ENCODE assay signal across 16 cellular contexts in the genomic region with DNA sequence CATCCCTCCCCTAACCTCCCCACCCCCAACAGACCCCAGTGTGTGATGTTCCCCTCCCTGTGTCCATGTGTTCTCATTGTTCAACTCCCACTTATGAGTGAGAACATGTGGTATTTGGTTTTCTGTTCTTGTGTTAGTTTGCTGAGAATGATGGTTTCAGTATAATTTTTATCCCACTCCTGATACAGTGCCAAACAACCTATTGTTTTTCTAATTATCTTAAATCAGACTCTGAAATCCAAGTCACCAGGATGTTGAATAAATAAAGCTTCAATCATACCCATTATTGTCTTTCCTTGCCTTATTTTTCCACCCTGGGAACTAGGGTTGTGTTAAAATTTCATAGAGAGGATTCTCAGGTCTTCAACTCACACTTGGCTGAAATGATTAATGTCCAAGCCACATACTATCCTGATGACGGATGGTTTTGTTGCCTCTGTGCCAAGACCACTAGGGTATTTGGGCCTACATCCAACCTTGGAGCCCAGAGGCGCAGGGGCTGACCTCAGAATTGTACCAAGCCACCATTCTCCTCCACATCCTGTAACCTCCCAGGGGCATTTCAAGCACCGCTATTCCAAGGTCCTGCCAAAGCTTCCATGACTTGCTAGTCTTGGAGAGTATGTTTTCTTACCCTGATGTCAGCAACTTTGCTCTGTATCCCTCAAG.
A peak's percentile ranks its signal among the peaks of the same experiment; 100 is the strongest.
DNase-seq lines count a peak whose midpoint lies in the region; ATAC-seq, FAIRE-seq and TF ChIP-seq lines count a peak whose summit lies in the region.
"Had no signal": no experiment of that assay in that cellular context is flagged by ENCODE, and none has a peak within 500 bp of the region (broad histone marks: within the 10 kb centered on the region; RNA-seq: fewer than 3 reads in every experiment).

No MANE protein-coding gene starts in this region.

- H3K27ac ChIP-seq in neuronal stem cell (replicated peaks; ENCODE audit: low read length) (no peak overlapping the region), upper lobe of right lung (no peak overlapping the region)
- H3K27ac ChIP-seq: BLaER1, KMS-11, RWPE1, thyroid gland had no signal

- ATAC-seq in HG02571 (IDR thresholded peaks at IDR 0.05; ENCODE audit: unreplicated experiment) (no peak), upper lobe of right lung (no peak)
- ATAC-seq: left lung had no signal

- H3K4me1 ChIP-seq in neuronal stem cell (ENCODE audit: control insufficient read depth in 2 of 2, insufficient read depth in 1 of 2, low read depth in 1 of 2, low read length in 2 of 2): peaks cover 0 to 6% of the 10 kb centered on the region in 2 donors
- no peaks in the 10 kb centered on the region for H3K4me1 ChIP-seq in upper lobe of right lung
- H3K4me1 ChIP-seq: BLaER1, left lung, thyroid gland had no signal

- no peak for TF ChIP-seq CTCF in fibroblast of mammary gland (conservative IDR thresholded peaks at IDR 0.05; ENCODE audit: control insufficient read depth, insufficient read depth, low read depth, low read length)
- TF ChIP-seq CTCF in upper lobe of right lung (IDR thresholded peaks at IDR 0.05): no peak
- no peak for TF ChIP-seq CTCF in CD14-positive monocyte (IDR thresholded peaks at IDR 0.05)

- no peak overlapping the region for H3K27ac Mint-ChIP-seq in CD14-positive monocyte

- no peak overlapping the region for H2AK5ac ChIP-seq in neuronal stem cell (ENCODE audit: low read depth, low read length)

- H3K9me3 ChIP-seq in neuronal stem cell (replicated peaks in 1 of 2; ENCODE audit: control insufficient read depth in 2 of 2, insufficient read depth in 1 of 2, low read depth in 1 of 2, low read length in 2 of 2) (peaks cover 0 to 2% of the 10 kb centered on the region in 2 donors), upper lobe of right lung (no peaks in the 10 kb centered on the region)
- H3K9me3 ChIP-seq: BLaER1, esophagus squamous epithelium, left lung, thyroid gland had no signal

- intact Hi-C loops in upper lobe of right lung (cut with DNase I) (no loop called here), CD14-positive monocyte (cut with micrococcal nuclease) (no loop called here)

- no peak overlapping the region for H3K4me2 ChIP-seq in neuronal stem cell (ENCODE audit: insufficient read depth, low read length, poor library complexity, severe bottlenecking)
- H3K4me2 ChIP-seq: BLaER1, KMS-11 had no signal

- DNase-seq in Daoy (ENCODE audit: low read depth) (peak; percentile 83), RCC 7860 (ENCODE audit: low spot score) (peak; percentile 89), fibroblast of mammary gland (ENCODE audit: low read depth) (peak; percentile 95), neuronal stem cell (ENCODE audit: low spot score) (no peak), NCI-H187 treated with DMSO at 0.1 percent for 48 hours (lab: John Stamatoyannopoulos, UW) (no peak), upper lobe of right lung (no peak), CD14-positive monocyte (ENCODE audit: low spot score) (no peak)
- DNase-seq: amniotic stem cell, esophagus squamous epithelium, GF-D8, left lung, thyroid gland had no signal

- H3K23ac ChIP-seq in neuronal stem cell (ENCODE audit: low read depth, low read length, poor library complexity): no peak overlapping the region

- no CpG with 5 or more reads among the region's 3 CpGs for WGBS in neuronal stem cell (ENCODE audit: extremely low coverage in 2 of 2, insufficient read length in 2 of 2, insufficient replicate concordance in 1 of 2), 2 donors

- no peak overlapping the region for H2BK5ac ChIP-seq in neuronal stem cell (ENCODE audit: low read length)

- H3K36me3 Mint-ChIP-seq in CD14-positive monocyte: peaks cover 0 to 3% of the 10 kb centered on the region in 2 donors

- H3K4me3 Mint-ChIP-seq in CD14-positive monocyte: no peak overlapping the region

- H3K4ac ChIP-seq in neuronal stem cell (ENCODE audit: low read length): no peak overlapping the region

- no peak overlapping the region for H2BK12ac ChIP-seq in neuronal stem cell (ENCODE audit: low read length)

- H3K27me3 ChIP-seq in neuronal stem cell (ENCODE audit: control insufficient read depth in 3 of 3, insufficient read depth in 3 of 3, low read depth in 1 of 3, low read length in 3 of 3) (no peaks in the 10 kb centered on the region), upper lobe of right lung (no peaks in the 10 kb centered on the region)
- H3K27me3 ChIP-seq: BLaER1, esophagus squamous epithelium, left lung, thyroid gland had no signal

- H3K14ac ChIP-seq in neuronal stem cell (ENCODE audit: low read length): peak overlapping the region; percentile 21

- no peak overlapping the region for H4K8ac ChIP-seq in neuronal stem cell (ENCODE audit: low read depth, low read length)

- no peak overlapping the region for H4K91ac ChIP-seq in neuronal stem cell (ENCODE audit: low read depth, low read length, poor library complexity)

- H3K4me1 Mint-ChIP-seq in CD14-positive monocyte: no peaks in the 10 kb centered on the region

- no peak overlapping the region for H2BK120ac ChIP-seq in neuronal stem cell (ENCODE audit: low read depth, low read length)

- no peak overlapping the region for H3K4me3 ChIP-seq in fibroblast of mammary gland (ENCODE audit: control insufficient read depth, low read depth, low read length)
- no peak overlapping the region for H3K4me3 ChIP-seq in neuronal stem cell (ENCODE audit: low read length in 2 of 2)
- no peak overlapping the region for H3K4me3 ChIP-seq in upper lobe of right lung
- H3K4me3 ChIP-seq: BLaER1, esophagus squamous epithelium, left lung, thyroid gland had no signal

- H3K36me3 ChIP-seq in neuronal stem cell (replicated peaks in 1 of 2; ENCODE audit: control insufficient read depth in 2 of 2, insufficient read depth in 2 of 2, low read length in 2 of 2): no peaks in the 10 kb centered on the region
- no peaks in the 10 kb centered on the region for H3K36me3 ChIP-seq in upper lobe of right lung
- H3K36me3 ChIP-seq: BLaER1, esophagus squamous epithelium, left lung, thyroid gland had no signal

- peaks cover 0 to 2% (median 0%) of the 10 kb centered on the region in 7 donors for H3K9me3 Mint-ChIP-seq in CD14-positive monocyte

- no peaks in the 10 kb centered on the region for H3K79me1 ChIP-seq in neuronal stem cell (ENCODE audit: low read depth, low read length)

- peak overlapping the region; percentile 48 for H3K18ac ChIP-seq in neuronal stem cell (ENCODE audit: low read length)

- H2AFZ ChIP-seq in neuronal stem cell (ENCODE audit: low read length): no peak overlapping the region

- peak; percentile 97 for FAIRE-seq in RCC 7860 (lab: Jason Lieb, UNC)

- H3K27me3 Mint-ChIP-seq in CD14-positive monocyte (ENCODE audit: low read depth in 3 of 3): no peaks in the 10 kb centered on the region

- H2BK15ac ChIP-seq in neuronal stem cell (ENCODE audit: low read length): no peak overlapping the region

- no peak overlapping the region for H3K9ac ChIP-seq in neuronal stem cell (ENCODE audit: low read depth, low read length, poor library complexity)
- H3K9ac ChIP-seq: BLaER1, KMS-11 had no signal

Comparison
In these comparisons a context has a peak if more than half of its experiments do, and no peak if none do; other contexts are left out.
1. DNase-seq: peak in Daoy (single experiment), RCC 7860 (single experiment) and fibroblast of mammary gland (single experiment); none in neuronal stem cell (single experiment), NCI-H187 treated with DMSO at 0.1 percent for 48 hours (single experiment), upper lobe of right lung (single experiment) and CD14-positive monocyte (single experiment).